Comparison of ENCODE assay signal across 8 cellular contexts in genomic region chr10:69696073-69696731, GRCh38.
DNase-seq lines count a peak whose midpoint lies in the region; ATAC-seq and TF ChIP-seq lines count a peak whose summit lies in the region.

No MANE protein-coding gene starts in this region.

- H3K9me3 ChIP-seq in testis, result no peaks in the 10 kb centered on the region

- ATAC-seq in GM21360 (IDR thresholded peaks at IDR 0.05; ENCODE audit: unreplicated experiment), result no peak

- H3K36me3 ChIP-seq in testis (ENCODE audit: low read depth, missing control alignments), result no peaks in the 10 kb centered on the region

- 77 to 89% methylated on average over 9 of the region's 9 CpGs for WGBS in testis, 2 donors

- peak in 1 of 3 experiments; percentile 9 for TF ChIP-seq CTCF in testis (IDR thresholded peaks at IDR 0.05)
- TF ChIP-seq CTCF in GM10266 (IDR thresholded peaks at IDR 0.05; ENCODE audit: control insufficient read depth, insufficient read depth, low read depth, missing control alignments), result no peak

- TF ChIP-seq POLR2A in testis (IDR thresholded peaks at IDR 0.05), result no peak

- no peaks in the 10 kb centered on the region for H3K4me1 ChIP-seq in testis

- H3K27me3 ChIP-seq in testis, result no peaks in the 10 kb centered on the region

- H3K4me3 ChIP-seq in testis, result no peak overlapping the region

- H3K27ac ChIP-seq in testis, result no peak overlapping the region

- DNase-seq in DMS 273 (lab: John Stamatoyannopoulos, UW; ENCODE audit: unreplicated experiment), result peak; percentile 40
- no peak for DNase-seq in DMS 273 treated with DMSO at 0.1 percent for 48 hours (lab: John Stamatoyannopoulos, UW)
- peak; percentile 72 for DNase-seq in LHCN-M2 (ENCODE audit: low read depth)
- peak; percentile 62 for DNase-seq in amniotic stem cell (lab: John Stamatoyannopoulos, UW)
- DNase-seq in iris pigment epithelial cell (ENCODE audit: low read depth), result peak; percentile 91
- no peak for DNase-seq in testis
- DNase-seq in GM10266 (ENCODE audit: extremely low spot score), result no peak

- intact Hi-C loops in testis (cut with DNase I; ENCODE audit: low total_unique reads), result no loop called here

Comparison
In these comparisons a context has a peak if more than half of its experiments do, and no peak if none do; other contexts are left out.
1. DNase-seq: peak in DMS 273 (single experiment), LHCN-M2 (single experiment), amniotic stem cell (single experiment) and iris pigment epithelial cell (single experiment); none in DMS 273 treated with DMSO at 0.1 percent for 48 hours (single experiment), testis (single experiment) and GM10266 (single experiment).